In the genomic region with DNA sequence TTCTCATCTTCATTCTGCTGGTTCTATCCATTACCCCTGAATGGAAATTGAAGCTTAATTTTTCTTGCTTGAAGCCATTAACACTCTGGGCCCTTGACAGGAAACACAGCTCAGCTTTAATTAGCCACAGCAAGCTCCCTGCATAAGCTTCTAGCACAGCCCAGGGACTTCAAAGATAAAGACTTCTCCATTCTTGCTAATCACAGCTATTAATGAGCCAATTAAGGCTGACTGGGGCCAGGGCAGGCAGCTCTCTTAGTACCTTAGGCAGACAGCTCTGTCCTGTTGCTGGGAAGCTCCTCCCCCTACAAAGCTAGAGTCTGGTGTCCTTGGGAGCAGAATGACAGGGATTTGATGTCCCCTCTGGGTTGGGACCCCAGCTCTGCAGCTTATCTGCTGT, we compare ENCODE assay signal across 17 cellular contexts. TPM values are rescaled to one million over a fixed set of nuclear protein-coding genes. Genes with fewer than 3 reads are reported as not detected.
"Had no signal": no experiment of that assay in that cellular context is flagged by ENCODE, and none has a peak within 500 bp of the region (broad histone marks: within the 10 kb centered on the region; RNA-seq: fewer than 3 reads in every experiment).

No MANE protein-coding gene starts in this region.

- DNase-seq: activated CD4-positive, alpha-beta T cell treated with anti-CD3 and anti-CD28 coated beads, Interleukin-2, amount 50 U/mL, for 48 hours; activated CD8-positive, alpha-beta memory T cell treated with anti-CD3 and anti-CD28 coated beads, Interleukin-2, amount 10 ng/mL, durations not matched to agents 7 days and 5 days; activated gamma-delta T cell; activated T-cell treated with anti-CD3 and anti-CD28 coated beads, Interleukin-2, amount 50 U/mL, for 4 hours; amygdala; dorsolateral prefrontal cortex; mammary epithelial cell; sigmoid colon; stimulated activated CD4-positive, alpha-beta T cell treated with anti-CD3 and anti-CD28 coated beads, Interleukin-12 subunit alpha, Interleukin-12 subunit beta, amount 100 ng/mL, for 4 hours; stimulated activated naive CD4-positive, alpha-beta T cell treated with Interleukin-2 at 50 U/mL for 16 hours had no signal

- H3K4me3 Mint-ChIP-seq: activated CD8-positive, alpha-beta memory T cell treated with anti-CD3 and anti-CD28 coated beads, Interleukin-2, amount 10 ng/mL, durations not matched to agents 7 days and 5 days; activated naive CD8-positive, alpha-beta T cell; activated T-cell treated with anti-CD3 and anti-CD28 coated beads, Interleukin-2, amount 50 U/mL, for 4 hours; natural killer cell treated with Interleukin-12 subunit alpha and Interleukin-12 subunit beta and Interleukin-15 and Interleukin-18, amount 100 ng/mL, for 72 hours; type B pancreatic cell had no signal

- H3K4me1 ChIP-seq: sigmoid colon had no signal

- H3K27me3 ChIP-seq: dorsolateral prefrontal cortex, sigmoid colon, suprapubic skin had no signal

- H3K9me3 Mint-ChIP-seq: activated T-cell treated with anti-CD3 and anti-CD28 coated beads, Interleukin-2, amount 50 U/mL, for 4 hours; natural killer cell treated with Interleukin-12 subunit alpha and Interleukin-12 subunit beta and Interleukin-15 and Interleukin-18, amount 100 ng/mL, for 72 hours; type B pancreatic cell had no signal

- H3K27ac Mint-ChIP-seq: activated CD8-positive, alpha-beta memory T cell treated with anti-CD3 and anti-CD28 coated beads, Interleukin-2, amount 10 ng/mL, durations not matched to agents 7 days and 5 days; activated naive CD8-positive, alpha-beta T cell; natural killer cell treated with Interleukin-12 subunit alpha and Interleukin-12 subunit beta and Interleukin-15 and Interleukin-18, amount 100 ng/mL, for 72 hours; type B pancreatic cell had no signal

- H3K36me3 ChIP-seq: sigmoid colon, suprapubic skin had no signal

- ATAC-seq: activated CD4-positive, CD25-positive, alpha-beta regulatory T cell treated with anti-CD3 and anti-CD28 coated beads, Interleukin-2, amount 50 U/mL, for 24 hours; activated CD8-positive, alpha-beta memory T cell treated with anti-CD3 and anti-CD28 coated beads, Interleukin-2, amount 10 ng/mL, durations not matched to agents 7 days and 5 days; esophagus mucosa; natural killer cell treated with Interleukin-12 subunit alpha and Interleukin-12 subunit beta and Interleukin-15 and Interleukin-18, amount 100 ng/mL, for 72 hours had no signal

- H3K9me3 ChIP-seq: sigmoid colon, suprapubic skin had no signal

- H3K27ac ChIP-seq: dorsolateral prefrontal cortex, sigmoid colon, suprapubic skin had no signal

- H3K4me3 ChIP-seq: dorsolateral prefrontal cortex, sigmoid colon, suprapubic skin had no signal

- H3K36me3 Mint-ChIP-seq: activated CD8-positive, alpha-beta memory T cell treated with anti-CD3 and anti-CD28 coated beads, Interleukin-2, amount 10 ng/mL, durations not matched to agents 7 days and 5 days; activated naive CD8-positive, alpha-beta T cell; natural killer cell treated with Interleukin-12 subunit alpha and Interleukin-12 subunit beta and Interleukin-15 and Interleukin-18, amount 100 ng/mL, for 72 hours; type B pancreatic cell had no signal

- H3K4me1 Mint-ChIP-seq: activated CD8-positive, alpha-beta memory T cell treated with anti-CD3 and anti-CD28 coated beads, Interleukin-2, amount 10 ng/mL, durations not matched to agents 7 days and 5 days had no signal

RNA-seq across cellular contexts. Expression of a gene that starts 27.9 kb away (rescaled TPM):
- total RNA-seq: activated CD8-positive, alpha-beta memory T cell treated with anti-CD3 and anti-CD28 coated beads, Interleukin-2, amount 10 ng/mL, durations not matched to agents 7 days and 5 days; activated T-cell treated with anti-CD3 and anti-CD28 coated beads, Interleukin-2, amount 50 U/mL, for 4 hours; natural killer cell treated with Interleukin-12 subunit alpha and Interleukin-12 subunit beta and Interleukin-15 and Interleukin-18, amount 100 ng/mL, for 72 hours; pulmonary artery endothelial cell had no signal
